In genomic region chr20:44711237-44711636, GRCh38 we compare ENCODE assay signal across 20 cellular contexts. TPM values are rescaled to one million over a fixed set of nuclear protein-coding genes. Genes with fewer than 3 reads are reported as not detected.
DNase-seq lines count a peak whose midpoint lies in the region; ATAC-seq and TF ChIP-seq lines count a peak whose summit lies in the region.
"Had no signal": no experiment of that assay in that cellular context is flagged by ENCODE, and none has a peak within 500 bp of the region (broad histone marks: within the 10 kb centered on the region; RNA-seq: fewer than 3 reads in every experiment).

No MANE protein-coding gene starts in this region.

- no peaks in the 10 kb centered on the region for H3K9me3 ChIP-seq in right atrium auricular region
- H3K9me3 ChIP-seq in upper lobe of left lung, result no peaks in the 10 kb centered on the region

- H3K27ac ChIP-seq in coronary artery (peak overlapping the region; percentile 81 to 97), right atrium auricular region (peak overlapping the region; percentile 90 to 91), upper lobe of left lung (peak overlapping the region; percentile 46 to 64 (median 58)), brain microvascular endothelial cell (no peak overlapping the region)

- H3K27me3 ChIP-seq in H7 (ENCODE audit: control insufficient read depth, insufficient read depth, low read length), result no peaks in the 10 kb centered on the region
- no peaks in the 10 kb centered on the region for H3K27me3 ChIP-seq in right atrium auricular region
- no peaks in the 10 kb centered on the region for H3K27me3 ChIP-seq in upper lobe of left lung
- peaks cover 15% of the 10 kb centered on the region for H3K27me3 ChIP-seq in brain microvascular endothelial cell (replicated peaks)

- peak; percentile 2 to 78 for ATAC-seq in upper lobe of left lung (ENCODE audit: low FRiP score in 2 of 2)

- TF ChIP-seq POLR2A in upper lobe of left lung (IDR thresholded peaks at IDR 0.05), result peak in 1 of 4 donors; percentile 60

- 75 to 97% methylated on average over 5 to 8 of the region's 8 CpGs for WGBS in upper lobe of left lung, 2 donors

- H3K36me3 ChIP-seq in H7 (replicated peaks; ENCODE audit: control insufficient read depth, insufficient read depth, low read length) (no peaks in the 10 kb centered on the region), right atrium auricular region (no peaks in the 10 kb centered on the region), upper lobe of left lung (no peaks in the 10 kb centered on the region), brain microvascular endothelial cell (replicated peaks) (no peaks in the 10 kb centered on the region)

- H3K4me3 ChIP-seq in H7 (ENCODE audit: insufficient read depth, low read depth, low read length) (no peak overlapping the region), coronary artery (no peak overlapping the region), right atrium auricular region (no peak overlapping the region), upper lobe of left lung (no peak overlapping the region), brain microvascular endothelial cell (ENCODE audit: low read depth, low read length) (no peak overlapping the region)

- TF ChIP-seq EP300 in upper lobe of left lung (IDR thresholded peaks at IDR 0.05), result peak in 3 of 4 donors; percentile 9 to 70 (median 54)

- in situ Hi-C loops in brain microvascular endothelial cell (cut with HindIII; ENCODE audit: low pct_ligation_motif_present, low sequenced_read_pairs), result no loop called here

- TF ChIP-seq CTCF in coronary artery (IDR thresholded peaks at IDR 0.05) (no peak), right atrium auricular region (IDR thresholded peaks at IDR 0.05) (no peak), upper lobe of left lung (IDR thresholded peaks at IDR 0.05) (no peak), brain microvascular endothelial cell (IDR thresholded peaks at IDR 0.05; ENCODE audit: low read depth, low read length, missing control alignments) (no peak)

- DNase-seq in H7 (peak; percentile 23), coronary artery (ENCODE audit: low spot score) (no peak), right atrium auricular region (ENCODE audit: low spot score) (peak; percentile 82), upper lobe of left lung (no peak), glomerular visceral epithelial cell (ENCODE audit: extremely low spot score) (no peak), brain microvascular endothelial cell (no peak), NCI-H2196 (lab: John Stamatoyannopoulos, UW; ENCODE audit: unreplicated experiment) (no peak)
- DNase-seq: ACHN; Calu3; CD4-positive, CD25-positive, alpha-beta regulatory T cell; DMS79 treated with DMSO at 0.1 percent for 48 hours; GF-D8; GOT3; HFFc6; KBM-7; NCI-H1048; NCI-H146; NCI-H2107; NCI-H774; SHP77 treated with DMSO at 0.1 percent for 48 hours had no signal

- peaks cover 0 to 62% of the 10 kb centered on the region in 2 donors for H3K4me1 ChIP-seq in right atrium auricular region
- H3K4me1 ChIP-seq in upper lobe of left lung, result peaks cover 7 to 23% (median 17%) of the 10 kb centered on the region in 4 donors

RNA-seq across cellular contexts. Expression of gene CCN5, which starts 3.9 kb away (rescaled TPM):
- not detected in 2 replicates for total RNA-seq in H7 (2014; rRNA removed; shearing (Covaris generic))
- total RNA-seq in right atrium auricular region, result 100 to 1,000 TPM in 1 of 2 donors, 10 to 100 TPM in 1; 85.1 to 118 TPM
- total RNA-seq in upper lobe of left lung, result 100 to 1,000 TPM in 3 of 6 donors, 10 to 100 TPM in 3; 44.9 to 168 (median 122) TPM
- total RNA-seq: CD4-positive, CD25-positive, alpha-beta regulatory T cell had no signal

RNA-seq across cellular contexts. Expression of gene KCNK15, which starts 34.4 kb away (rescaled TPM):
- total RNA-seq in H7 (2014; rRNA removed; shearing (Covaris generic)), result 0.14 TPM in 1 of 2 replicates, not detected in the other
- total RNA-seq in right atrium auricular region (1 to 10 TPM; 1.4 to 3.7 TPM), upper lobe of left lung (1 to 10 TPM; 1.0 to 2.7 (median 1.7) TPM)
- total RNA-seq: CD4-positive, CD25-positive, alpha-beta regulatory T cell had no signal

RNA-seq across cellular contexts. Expression of gene ADA, which starts 59.7 kb away (rescaled TPM):
- total RNA-seq in H7 (2014; rRNA removed; shearing (Covaris generic)), result 14.9 and 18.9 TPM in 2 replicates
- 10 to 100 TPM in 1 of 2 donors, 1 to 10 TPM in 1; 6.3 to 16.7 TPM for total RNA-seq in right atrium auricular region
- total RNA-seq in upper lobe of left lung, result 1 to 10 TPM; 5.0 to 9.4 (median 7.2) TPM

Comparison
In these comparisons a context has a peak if more than half of its experiments do, and no peak if none do; other contexts are left out.
1. DNase-seq: peak in H7 (single experiment) and right atrium auricular region (single experiment); none in coronary artery (single experiment), upper lobe of left lung (0 of 2), glomerular visceral epithelial cell (single experiment), brain microvascular endothelial cell (single experiment) and NCI-H2196 (single experiment).
2. RNA of gene CCN5, which starts 3.9 kb away (total RNA-seq): 44.9 to 168 TPM in upper lobe of left lung and 85.1 to 118 TPM in right atrium auricular region; not detected in H7; every median in the first group is over 10 times any median in the second.